Comparison of ENCODE assay signal across 23 cellular contexts in the genomic region with DNA sequence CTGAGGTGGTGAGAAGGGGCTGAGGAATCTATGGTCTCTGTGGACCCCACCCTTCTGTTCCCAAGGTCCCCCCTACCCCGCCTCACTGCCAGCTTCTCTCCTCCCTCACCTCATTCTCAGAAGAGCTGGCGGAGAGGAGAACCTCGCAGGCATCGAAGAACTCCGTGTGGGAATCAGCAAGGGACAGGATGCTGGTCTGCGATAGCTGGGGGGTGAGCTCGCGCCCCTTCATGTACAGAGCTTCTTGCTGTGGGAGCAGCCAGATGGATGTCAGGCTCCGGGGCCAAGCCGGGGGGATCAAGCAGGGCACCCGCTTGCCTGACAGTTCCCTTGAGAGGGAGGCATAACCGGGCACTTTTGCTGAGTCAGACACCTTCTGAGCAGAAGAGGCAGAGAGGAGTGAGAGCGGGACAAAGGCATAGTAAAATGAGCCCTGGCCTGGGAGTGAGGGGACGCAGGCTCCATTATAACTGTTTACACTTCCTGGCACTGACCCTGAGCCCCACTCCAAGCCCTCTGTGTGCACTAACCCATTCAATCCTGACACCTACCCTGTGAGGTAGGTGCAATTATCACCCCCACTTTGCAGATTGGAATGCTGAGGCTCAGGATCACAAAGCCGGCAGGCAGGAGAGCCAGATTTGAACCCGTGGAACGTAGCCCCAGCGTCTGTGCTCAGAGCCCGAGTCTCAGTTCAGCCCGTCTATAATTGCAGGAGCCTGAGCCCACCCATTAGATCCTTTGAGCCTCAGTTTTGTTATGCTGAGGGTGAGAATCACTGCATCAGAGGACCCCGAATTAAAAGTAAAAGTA. TPM values are rescaled to one million over a fixed set of nuclear protein-coding genes. Genes with fewer than 3 reads are reported as not detected.
A peak's percentile ranks its signal among the peaks of the same experiment; 100 is the strongest.
DNase-seq lines count a peak whose midpoint lies in the region; ATAC-seq and TF ChIP-seq lines count a peak whose summit lies in the region.
"Had no signal": no experiment of that assay in that cellular context is flagged by ENCODE, and none has a peak within 500 bp of the region (broad histone marks: within the 10 kb centered on the region; RNA-seq: fewer than 3 reads in every experiment).

No MANE protein-coding gene starts in this region.

- H4K20me1 ChIP-seq in IMR-90 (ENCODE audit: insufficient read depth, low read length) = peaks cover 23% of the 10 kb centered on the region

- no peak overlapping the region for H2BK5ac ChIP-seq in IMR-90 (ENCODE audit: low read depth, low read length, poor library complexity, severe bottlenecking)
- H2BK5ac ChIP-seq in mesenchymal stem cell (ENCODE audit: low read depth, low read length, poor library complexity, severe bottlenecking) = no peak overlapping the region

- in situ Hi-C loops in IMR-90 (cut with MboI; ENCODE audit: low sequenced_read_pairs) = no loop called here

- BruUV-seq in IMR-90 (replicated peaks; lab: Mats Ljungman, UMichigan) = no TSS peak

- no peak overlapping the region for H4K8ac ChIP-seq in IMR-90 (ENCODE audit: low read depth in 2 of 2, low read length in 2 of 2)
- H4K8ac ChIP-seq in mesenchymal stem cell (ENCODE audit: low read length) = no peak overlapping the region

- H3K9me3 Mint-ChIP-seq in activated naive CD4-positive, alpha-beta T cell treated with anti-CD3 and anti-CD28 coated beads, Interleukin-2, amount 50 U/mL, for 72 hours = no peaks in the 10 kb centered on the region
- H3K9me3 Mint-ChIP-seq in activated naive CD4-positive, alpha-beta T cell treated with anti-CD3 and anti-CD28 coated beads, Interleukin-2, amount 10 ng/mL, durations not matched to agents 7 days and 5 days = no peaks in the 10 kb centered on the region
- no peaks in the 10 kb centered on the region for H3K9me3 Mint-ChIP-seq in effector memory CD8-positive, alpha-beta T cell
- H3K9me3 Mint-ChIP-seq: HFFc6 had no signal

- H3K4ac ChIP-seq in IMR-90 (ENCODE audit: low read depth, low read length) (no peak overlapping the region), mesenchymal stem cell (ENCODE audit: low read depth in 1 of 2, low read length in 2 of 2) (no peak overlapping the region)

- H3K27ac ChIP-seq in IMR-90 (ENCODE audit: insufficient read depth, low read length) (no peak overlapping the region), upper lobe of right lung (no peak overlapping the region), mesenchymal stem cell (ENCODE audit: low read length, poor library complexity, severe bottlenecking) (no peak overlapping the region)
- H3K27ac ChIP-seq: GM23248, KMS-11, SJCRH30 had no signal

- ATAC-seq in activated naive CD4-positive, alpha-beta T cell treated with anti-CD3 and anti-CD28 coated beads, Interleukin-2, amount 50 U/mL, for 72 hours = no peak
- ATAC-seq in IMR-90 (ENCODE audit: low read depth) = no peak
- ATAC-seq in effector memory CD8-positive, alpha-beta T cell (replicated peaks) = no peak
- ATAC-seq in upper lobe of right lung = no peak
- ATAC-seq: GM12878 had no signal

- no peak overlapping the region for H2BK20ac ChIP-seq in IMR-90 (ENCODE audit: low read depth, low read length)

- CTCF ChIA-PET in activated naive CD4-positive, alpha-beta T cell treated with anti-CD3 and anti-CD28 coated beads, Interleukin-2, amount 10 ng/mL, durations not matched to agents 7 days and 5 days (lab: Charles Lee) = no interaction called here
- CTCF ChIA-PET in IMR-90 (lab: Yijun Ruan, JAX) = no interaction called here

- peaks cover 2% of the 10 kb centered on the region; the same call in 1 of the 2 replicates for H3K4me1 ChIP-seq in IMR-90 (ENCODE audit: control insufficient read depth, insufficient read depth, low read length)
- H3K4me1 ChIP-seq in upper lobe of right lung = peaks cover under 1% of the 10 kb centered on the region
- H3K4me1 ChIP-seq in mesenchymal stem cell (ENCODE audit: control insufficient read depth, insufficient read depth, low read depth, low read length) = peaks cover 15% of the 10 kb centered on the region
- H3K4me1 ChIP-seq: HAP-1, SJCRH30 had no signal

- H3K79me1 ChIP-seq in IMR-90 (ENCODE audit: low read depth in 1 of 2, low read length in 2 of 2) = no peaks in the 10 kb centered on the region
- peaks cover 7% of the 10 kb centered on the region for H3K79me1 ChIP-seq in mesenchymal stem cell (replicated peaks; ENCODE audit: low read length, poor library complexity, severe bottlenecking)

- no peak overlapping the region for H3K56ac ChIP-seq in IMR-90 (ENCODE audit: extremely low read depth, insufficient read depth, low read length)

- no peak overlapping the region for H4K5ac ChIP-seq in IMR-90 (ENCODE audit: low read depth, low read length)

- no peak overlapping the region for H2AK9ac ChIP-seq in IMR-90 (replicated peaks; ENCODE audit: low read depth, low read length, poor library complexity)

- no peak overlapping the region for H3K18ac ChIP-seq in IMR-90 (ENCODE audit: low read depth, low read length)
- H3K18ac ChIP-seq in mesenchymal stem cell (ENCODE audit: low read depth in 1 of 2, low read length in 2 of 2) = no peak overlapping the region

- 0 out of 2 replicates have a peak, but pooled peaks cover 2% of the 10 kb centered on the region for H3K9me1 ChIP-seq in IMR-90 (ENCODE audit: insufficient read depth, low read length)

- H3K36me3 ChIP-seq in IMR-90 (ENCODE audit: control insufficient read depth, insufficient read depth, low read length) (peaks cover 61% of the 10 kb centered on the region), upper lobe of right lung (peaks cover 59% of the 10 kb centered on the region), mesenchymal stem cell (ENCODE audit: control insufficient read depth in 1 of 2, insufficient read depth in 2 of 2, low read depth in 1 of 2, low read length in 2 of 2) (peaks cover 19 to 87% of the 10 kb centered on the region in 2 experiments)
- H3K36me3 ChIP-seq: HAP-1 had no signal

- H3K4me2 ChIP-seq in IMR-90 (ENCODE audit: low read depth, low read length) (no peak overlapping the region), mesenchymal stem cell (ENCODE audit: low read length, poor library complexity, severe bottlenecking) (no peak overlapping the region)
- H3K4me2 ChIP-seq: KMS-11 had no signal

- intact Hi-C loops in IMR-90 (cut with micrococcal nuclease) (no loop called here), upper lobe of right lung (cut with DNase I) (no loop called here)

- H3K4me3 ChIP-seq in IMR-90 (ENCODE audit: insufficient read depth, low read depth, low read length) (no peak overlapping the region), upper lobe of right lung (no peak overlapping the region), mesenchymal stem cell (ENCODE audit: insufficient read depth in 1 of 2, low read depth in 1 of 2, low read length in 2 of 2) (no peak overlapping the region)
- H3K4me3 ChIP-seq: GM12878, GM23248, HAP-1, SJCRH30 had no signal

- H2AK5ac ChIP-seq in IMR-90 (ENCODE audit: low read depth, low read length) = no peak overlapping the region
- H2AK5ac ChIP-seq in mesenchymal stem cell (ENCODE audit: low read length, severe bottlenecking) = no peak overlapping the region

- TF ChIP-seq CTCF in IMR-90 (conservative IDR thresholded peaks at IDR 0.05; ENCODE audit: low read depth, low read length) (no peak), upper lobe of right lung (IDR thresholded peaks at IDR 0.05) (no peak)

- H3K4me3 Mint-ChIP-seq in activated naive CD4-positive, alpha-beta T cell treated with anti-CD3 and anti-CD28 coated beads, Interleukin-2, amount 10 ng/mL, durations not matched to agents 7 days and 5 days = no peak overlapping the region
- no peak overlapping the region for H3K4me3 Mint-ChIP-seq in effector memory CD8-positive, alpha-beta T cell
- H3K4me3 Mint-ChIP-seq: HFFc6 had no signal

- DNase-seq in activated naive CD4-positive, alpha-beta T cell treated with anti-CD3 and anti-CD28 coated beads, Interleukin-2, amount 50 U/mL, for 72 hours (ENCODE audit: low spot score in 2 of 2) = no peak
- DNase-seq in activated naive CD4-positive, alpha-beta T cell treated with anti-CD3 and anti-CD28 coated beads, Interleukin-2, amount 10 ng/mL, durations not matched to agents 7 days and 5 days = no peak
- no peak for DNase-seq in IMR-90
- DNase-seq in effector memory CD8-positive, alpha-beta T cell = no peak
- DNase-seq in upper lobe of right lung = peak; percentile 54
- no peak for DNase-seq in superior temporal gyrus (ENCODE audit: extremely low spot score)
- DNase-seq in HuH-7.5 (ENCODE audit: low spot score) = no peak
- no peak for DNase-seq in mesenchymal stem cell
- DNase-seq: 8988T, DMS79, EL, GDM1, GM23248, HFFc6, MM.1S, NCI-H2029, NCI-H446, NCI-H524 treated with DMSO at 0.1 percent for 48 hours, NCI-H774, SJCRH30 had no signal

- H3K27me3 Mint-ChIP-seq in activated naive CD4-positive, alpha-beta T cell treated with anti-CD3 and anti-CD28 coated beads, Interleukin-2, amount 10 ng/mL, durations not matched to agents 7 days and 5 days = no peaks in the 10 kb centered on the region
- no peaks in the 10 kb centered on the region for H3K27me3 Mint-ChIP-seq in effector memory CD8-positive, alpha-beta T cell

- TF ChIP-seq POLR2A in IMR-90 (IDR thresholded peaks at IDR 0.05; ENCODE audit: low read depth, low read length) = no peak

- WGBS in IMR-90 (ENCODE audit: extremely low coverage in 2 of 2, insufficient read length in 1 of 2), 2 experiments = 93% methylated on average over 7 of the region's 21 CpGs; no CpG with 5 or more reads in 1 of the 2 experiments
- 97% methylated on average over 20 of the region's 21 CpGs for WGBS in mesenchymal stem cell

- peaks cover 10% of the 10 kb centered on the region for H3K4me1 Mint-ChIP-seq in activated naive CD4-positive, alpha-beta T cell treated with anti-CD3 and anti-CD28 coated beads, Interleukin-2, amount 10 ng/mL, durations not matched to agents 7 days and 5 days
- peaks cover 27 to 32% of the 10 kb centered on the region in 2 donors for H3K4me1 Mint-ChIP-seq in effector memory CD8-positive, alpha-beta T cell (ENCODE audit: low read depth in 2 of 2)

- H3K9me3 ChIP-seq in IMR-90 (ENCODE audit: control insufficient read depth, insufficient read depth, low read length) (no peaks in the 10 kb centered on the region), upper lobe of right lung (no peaks in the 10 kb centered on the region), mesenchymal stem cell (ENCODE audit: control insufficient read depth, low read length) (no peaks in the 10 kb centered on the region)
- H3K9me3 ChIP-seq: HAP-1, SJCRH30 had no signal

- H3K23ac ChIP-seq in IMR-90 (ENCODE audit: low read depth, low read length) (no peak overlapping the region), mesenchymal stem cell (ENCODE audit: low read length in 2 of 2) (no peak overlapping the region)

- no peaks in the 10 kb centered on the region for H3K27me3 ChIP-seq in IMR-90 (ENCODE audit: control insufficient read depth, insufficient read depth, low read length)
- H3K27me3 ChIP-seq in upper lobe of right lung = no peaks in the 10 kb centered on the region
- peaks cover 0 to 8% of the 10 kb centered on the region in 2 experiments for H3K27me3 ChIP-seq in mesenchymal stem cell (ENCODE audit: control insufficient read depth in 1 of 2, insufficient read depth in 1 of 2, low read length in 2 of 2)
- H3K27me3 ChIP-seq: SJCRH30 had no signal

- H2AFZ ChIP-seq in IMR-90 (replicated peaks; ENCODE audit: low read length, poor library complexity) (no peak overlapping the region), mesenchymal stem cell (ENCODE audit: low read depth, low read length) (no peak overlapping the region)
- H2AFZ ChIP-seq: GM23248 had no signal

- H2BK15ac ChIP-seq in IMR-90 (ENCODE audit: low read depth, low read length) = no peak overlapping the region
- H2BK15ac ChIP-seq in mesenchymal stem cell (ENCODE audit: low read depth, poor library complexity, severe bottlenecking) = no peak overlapping the region

- TF ChIP-seq RAD21 in IMR-90 (IDR thresholded peaks at IDR 0.05; ENCODE audit: low read length) = no peak

- dilution Hi-C loops in IMR-90 (cut with HindIII; ENCODE audit: low sequenced_read_pairs, unreplicated experiment) = no loop called here

- POLR2A ChIA-PET in IMR-90 (lab: Charles Lee; ENCODE audit: unreplicated experiment) = no interaction called here

- no peak overlapping the region for H3K9ac ChIP-seq in IMR-90 (ENCODE audit: low read depth, low read length)
- H3K9ac ChIP-seq in mesenchymal stem cell (ENCODE audit: low read length) = no peak overlapping the region
- H3K9ac ChIP-seq: GM23248, KMS-11 had no signal

- H4K91ac ChIP-seq in IMR-90 (ENCODE audit: insufficient read depth, low read depth, low read length) = no peak overlapping the region
- H4K91ac ChIP-seq in mesenchymal stem cell (ENCODE audit: low read length) = no peak overlapping the region

- H2BK120ac ChIP-seq in IMR-90 (ENCODE audit: low read depth, low read length) (no peak overlapping the region), mesenchymal stem cell (ENCODE audit: low read depth, low read length) (no peak overlapping the region)

- H3K14ac ChIP-seq in IMR-90 (replicated peaks; ENCODE audit: low read depth, low read length) (no peak overlapping the region), mesenchymal stem cell (ENCODE audit: low read length in 2 of 2) (no peak overlapping the region)

- no peak overlapping the region for H2BK12ac ChIP-seq in mesenchymal stem cell (ENCODE audit: low read length in 2 of 2)

- peaks cover 0 to 4% of the 10 kb centered on the region in 2 donors for H3K36me3 Mint-ChIP-seq in activated naive CD4-positive, alpha-beta T cell treated with anti-CD3 and anti-CD28 coated beads, Interleukin-2, amount 50 U/mL, for 72 hours
- H3K36me3 Mint-ChIP-seq in activated naive CD4-positive, alpha-beta T cell treated with anti-CD3 and anti-CD28 coated beads, Interleukin-2, amount 10 ng/mL, durations not matched to agents 7 days and 5 days = peaks cover 42% of the 10 kb centered on the region
- H3K36me3 Mint-ChIP-seq in effector memory CD8-positive, alpha-beta T cell (ENCODE audit: insufficient read depth) = peaks cover 68% of the 10 kb centered on the region

- peak overlapping the region; percentile 21 to 90 for H3K27ac Mint-ChIP-seq in activated naive CD4-positive, alpha-beta T cell treated with anti-CD3 and anti-CD28 coated beads, Interleukin-2, amount 50 U/mL, for 72 hours
- no peak overlapping the region for H3K27ac Mint-ChIP-seq in activated naive CD4-positive, alpha-beta T cell treated with anti-CD3 and anti-CD28 coated beads, Interleukin-2, amount 10 ng/mL, durations not matched to agents 7 days and 5 days
- H3K27ac Mint-ChIP-seq in effector memory CD8-positive, alpha-beta T cell = peak overlapping the region; percentile 42 to 54
- H3K27ac Mint-ChIP-seq: HFFc6 had no signal

RNA-seq across cellular contexts. Expression of gene OSBPL7, which starts 6.3 kb away (rescaled TPM):
- 10 to 100 TPM; 23.7 to 29.9 TPM for total RNA-seq in activated naive CD4-positive, alpha-beta T cell treated with anti-CD3 and anti-CD28 coated beads, Interleukin-2, amount 50 U/mL, for 72 hours
- total RNA-seq in IMR-90 (2012; rRNA removed) = 4.7 and 5.2 TPM in 2 replicates
- polyA plus RNA-seq in IMR-90 (2012; rRNA removed) = 14.5 and 16.3 TPM in 2 replicates
- 5.8 and 9.8 TPM in 2 replicates for polyA plus RNA-seq in IMR-90 (2012; cell fraction: cytosol; rRNA removed)
- polyA plus RNA-seq in IMR-90 (2012; cell fraction: nucleus; rRNA removed; ENCODE audit: low replicate concordance) = 73.8 and 152 TPM in 2 replicates
- total RNA-seq in upper lobe of right lung = 14.4 TPM
- 6.5 TPM for polyA plus RNA-seq in mesenchymal stem cell (2013, experiment 1 of 2)
- polyA plus RNA-seq in mesenchymal stem cell (2013, experiment 2 of 2) = 5.9 TPM

RNA-seq across cellular contexts. Expression of gene MRPL10, which starts 16.0 kb away (rescaled TPM):
- 10 to 100 TPM; 68.7 to 84.1 TPM for total RNA-seq in activated naive CD4-positive, alpha-beta T cell treated with anti-CD3 and anti-CD28 coated beads, Interleukin-2, amount 50 U/mL, for 72 hours
- 28.1 and 32.3 TPM in 2 replicates for total RNA-seq in IMR-90 (2012; rRNA removed)
- polyA plus RNA-seq in IMR-90 (2012; rRNA removed) = 57.7 and 61.8 TPM in 2 replicates
- 31.1 and 78.7 TPM in 2 replicates for polyA plus RNA-seq in IMR-90 (2012; cell fraction: cytosol; rRNA removed)
- 33.3 and 43.6 TPM in 2 replicates for polyA plus RNA-seq in IMR-90 (2012; cell fraction: nucleus; rRNA removed; ENCODE audit: low replicate concordance)
- 29.2 TPM for total RNA-seq in upper lobe of right lung
- 46.1 TPM for polyA plus RNA-seq in mesenchymal stem cell (2013, experiment 1 of 2)
- polyA plus RNA-seq in mesenchymal stem cell (2013, experiment 2 of 2) = 47.7 TPM

RNA-seq across cellular contexts. Expression of gene LRRC46, which starts 16.2 kb away (rescaled TPM):
- total RNA-seq in activated naive CD4-positive, alpha-beta T cell treated with anti-CD3 and anti-CD28 coated beads, Interleukin-2, amount 50 U/mL, for 72 hours = under 1 TPM; 0.46 to 0.60 TPM
- total RNA-seq in IMR-90 (2012; rRNA removed) (not detected in 2 replicates), upper lobe of right lung (1.1 TPM)
- polyA plus RNA-seq in IMR-90 (2012; rRNA removed) = 0.77 and 0.80 TPM in 2 replicates
- 0.26 and 0.52 TPM in 2 replicates for polyA plus RNA-seq in IMR-90 (2012; cell fraction: cytosol; rRNA removed)
- 1.4 and 1.7 TPM in 2 replicates for polyA plus RNA-seq in IMR-90 (2012; cell fraction: nucleus; rRNA removed; ENCODE audit: low replicate concordance)
- 0.30 TPM for polyA plus RNA-seq in mesenchymal stem cell (2013, experiment 1 of 2)
- 0.36 TPM for polyA plus RNA-seq in mesenchymal stem cell (2013, experiment 2 of 2)
- total RNA-seq: GM23248 had no signal

RNA-seq across cellular contexts. Expression of gene SCRN2, which starts 25.8 kb away (rescaled TPM):
- 10 to 100 TPM; 30.9 to 34.8 TPM for total RNA-seq in activated naive CD4-positive, alpha-beta T cell treated with anti-CD3 and anti-CD28 coated beads, Interleukin-2, amount 50 U/mL, for 72 hours
- total RNA-seq in IMR-90 (2012; rRNA removed) = 14.7 and 17.2 TPM in 2 replicates
- polyA plus RNA-seq in IMR-90 (2012; rRNA removed) = 27.6 and 31.0 TPM in 2 replicates
- polyA plus RNA-seq in IMR-90 (2012; cell fraction: cytosol; rRNA removed) = 16.3 and 34.7 TPM in 2 replicates
- polyA plus RNA-seq in IMR-90 (2012; cell fraction: nucleus; rRNA removed; ENCODE audit: low replicate concordance) = 122 and 248 TPM in 2 replicates
- 30.5 TPM for total RNA-seq in upper lobe of right lung
- 20.3 TPM for polyA plus RNA-seq in mesenchymal stem cell (2013, experiment 1 of 2)
- 18.3 TPM for polyA plus RNA-seq in mesenchymal stem cell (2013, experiment 2 of 2)

RNA-seq across cellular contexts. Expression of gene SP6, which starts 35.7 kb away (rescaled TPM):
- total RNA-seq in activated naive CD4-positive, alpha-beta T cell treated with anti-CD3 and anti-CD28 coated beads, Interleukin-2, amount 50 U/mL, for 72 hours = under 1 TPM; 0.16 to 0.23 TPM
- under 0.01 TPM in 2 replicates for total RNA-seq in IMR-90 (2012; rRNA removed)
- 0.31 and 0.32 TPM in 2 replicates for polyA plus RNA-seq in IMR-90 (2012; rRNA removed)
- 0.14 and 0.24 TPM in 2 replicates for polyA plus RNA-seq in IMR-90 (2012; cell fraction: cytosol; rRNA removed)
- polyA plus RNA-seq in IMR-90 (2012; cell fraction: nucleus; rRNA removed; ENCODE audit: low replicate concordance) = 0.34 and 0.51 TPM in 2 replicates
- total RNA-seq in upper lobe of right lung = 8.5 TPM
- 0.01 TPM for polyA plus RNA-seq in mesenchymal stem cell (2013, experiment 1 of 2)
- polyA plus RNA-seq in mesenchymal stem cell (2013, experiment 2 of 2) = 0.03 TPM
- total RNA-seq: GM12878, GM23248, SJCRH30 had no signal
- polyA plus RNA-seq: GM23248 had no signal
